Comparison of ENCODE assay signal across 24 cellular contexts in genomic region chr9:16384993-16385392, GRCh38.
"Had no signal": no experiment of that assay in that cellular context is flagged by ENCODE, and none has a peak within 500 bp of the region (broad histone marks: within the 10 kb centered on the region; RNA-seq: fewer than 3 reads in every experiment).

No MANE protein-coding gene starts in this region.

- H3K27me3 ChIP-seq: adrenal gland, body of pancreas, esophagus squamous epithelium had no signal

- DNase-seq: activated CD4-positive, alpha-beta memory T cell treated with anti-CD3 and anti-CD28 coated beads, Interleukin-2, amount 10 ng/mL, durations not matched to agents 7 days and 5 days; activated CD4-positive, alpha-beta T cell treated with anti-CD3 and anti-CD28 coated beads for 1 hour; activated CD4-positive, alpha-beta T cell treated with anti-CD3 and anti-CD28 coated beads for 4 hours; activated CD4-positive, alpha-beta T cell treated with anti-CD3 and anti-CD28 coated beads, Interleukin-2, amount 10 ng/mL, durations not matched to agents 7 days and 5 days; activated CD4-positive, alpha-beta T cell treated with anti-CD3 and anti-CD28 coated beads, Interleukin-2, amount 50 U/mL, for 4 hours; activated effector memory CD4-positive, alpha-beta T cell treated with Interleukin-2 at 50 U/mL for 16 hours; activated gamma-delta T cell treated with Interleukin-2 at 50 U/mL for 16 hours; activated naive CD4-positive, alpha-beta T cell treated with anti-CD3 and anti-CD28 coated beads, Interleukin-2, amount 50 U/mL, for 16 hours; activated naive CD4-positive, alpha-beta T cell treated with Interleukin-2 at 50 U/mL for 16 hours; activated T-cell treated with anti-CD3 and anti-CD28 coated beads, Interleukin-2, amount 50 U/mL, for 4 hours; adrenal gland; amygdala; aorta; body of pancreas; caudate nucleus; cortex of kidney; effector CD4-positive, alpha-beta T cell; effector memory CD8-positive, alpha-beta T cell; erythroblast; esophagus squamous epithelium; T-helper 9 cell had no signal

- H3K36me3 ChIP-seq: adrenal gland, esophagus squamous epithelium had no signal

- ATAC-seq: activated T-cell treated with anti-CD3 and anti-CD28 coated beads, Interleukin-2, amount 50 U/mL, for 4 hours; activated T-helper 17 cell treated with anti-CD3 and anti-CD28 coated beads, Interleukin-2, amount 50 U/mL, for 72 hours; body of pancreas; effector memory CD8-positive, alpha-beta T cell; WTC11 had no signal

- H3K27ac ChIP-seq: body of pancreas, esophagus squamous epithelium, VCaP had no signal

- H3K4me3 ChIP-seq: adrenal gland, body of pancreas, esophagus squamous epithelium had no signal

- H3K9me3 ChIP-seq: adrenal gland, body of pancreas had no signal

- H3K4me1 ChIP-seq: body of pancreas had no signal
